In genomic region chr2:240999001-240999791, GRCh38 we compare ENCODE assay signal across 8 cellular contexts. TPM values are rescaled to one million over a fixed set of nuclear protein-coding genes. Genes with fewer than 3 reads are reported as not detected.
A peak's percentile ranks its signal among the peaks of the same experiment; 100 is the strongest.
DNase-seq lines count a peak whose midpoint lies in the region; ATAC-seq and TF ChIP-seq lines count a peak whose summit lies in the region.

No MANE protein-coding gene starts in this region.

- DNase-seq in GM23338 (ENCODE audit: low spot score), result peak; percentile 53
- DNase-seq in activated naive CD8-positive, alpha-beta T cell treated with anti-CD3 and anti-CD28 coated beads for 36 hours, result no peak
- no peak for DNase-seq in iPS DF 6.9 (ENCODE audit: low read depth, low spot score)
- no peak for DNase-seq in skeletal muscle cell (ENCODE audit: low read depth)
- DNase-seq in NCI-H2196 treated with DMSO at 0.1 percent for 48 hours (lab: John Stamatoyannopoulos, UW; ENCODE audit: unreplicated experiment), result no peak
- no peak for DNase-seq in stimulated activated CD4-positive, alpha-beta T cell treated with anti-CD3 and anti-CD28 coated beads, Interleukin-1b, Interleukin-23, amount 100 ng/mL, for 48 hours

- H3K27me3 ChIP-seq in GM23338 (ENCODE audit: insufficient read depth) (peaks cover 18% of the 10 kb centered on the region), iPS DF 6.9 (ENCODE audit: control insufficient read depth, insufficient read depth, low read length) (peaks cover 6% of the 10 kb centered on the region; the same call in 1 of the 2 replicates)

- no CpG with 5 or more reads among the region's 70 CpGs for WGBS in iPS DF 6.9 (ENCODE audit: insufficient coverage, insufficient read length)

- no peaks in the 10 kb centered on the region for H3K79me2 ChIP-seq in GM23338 (replicated peaks; ENCODE audit: insufficient read depth)

- peaks cover 4% of the 10 kb centered on the region; the same call in 1 of the 3 replicates for H3K4me1 Mint-ChIP-seq in GM23338
- H3K4me1 Mint-ChIP-seq in activated naive CD8-positive, alpha-beta T cell treated with anti-CD3 and anti-CD28 coated beads for 36 hours, result peaks cover 16% of the 10 kb centered on the region

- H3K27ac ChIP-seq in GM23338 (ENCODE audit: low read depth) (no peak overlapping the region), iPS DF 6.9 (ENCODE audit: low read length) (no peak overlapping the region)

- H4K20me1 ChIP-seq in GM23338 (replicated peaks; ENCODE audit: insufficient read depth), result no peaks in the 10 kb centered on the region; the same call in 1 of the 2 replicates

- H3K36me3 ChIP-seq in GM23338 (ENCODE audit: insufficient read depth) (no peaks in the 10 kb centered on the region), iPS DF 6.9 (ENCODE audit: control insufficient read depth, insufficient read depth, low read length) (no peaks in the 10 kb centered on the region; the same call in 1 of the 2 replicates)

- H2AFZ ChIP-seq in GM23338, result no peak overlapping the region

- no peak overlapping the region for H3K27ac Mint-ChIP-seq in GM23338
- H3K27ac Mint-ChIP-seq in activated naive CD8-positive, alpha-beta T cell treated with anti-CD3 and anti-CD28 coated beads for 36 hours, result no peak overlapping the region

- H3F3A ChIP-seq in GM23338 (replicated peaks; ENCODE audit: low read depth), result no peaks in the 10 kb centered on the region

- H3K4me3 ChIP-seq in GM23338 (peak overlapping the region; percentile 62), iPS DF 6.9 (ENCODE audit: low read length) (peak overlapping the region; percentile 76; the same call in 1 of the 2 replicates), skeletal muscle cell (ENCODE audit: low read depth, low read length) (peak overlapping the region; percentile 58)

- peaks cover 21% of the 10 kb centered on the region for H3K27me3 Mint-ChIP-seq in GM23338 (ENCODE audit: insufficient read depth, low read depth, poor library complexity)
- H3K27me3 Mint-ChIP-seq in activated naive CD8-positive, alpha-beta T cell treated with anti-CD3 and anti-CD28 coated beads for 36 hours, result peaks cover 8% of the 10 kb centered on the region

- peaks cover 10% of the 10 kb centered on the region for H3K9me3 Mint-ChIP-seq in GM23338
- H3K9me3 Mint-ChIP-seq in activated naive CD8-positive, alpha-beta T cell treated with anti-CD3 and anti-CD28 coated beads for 36 hours, result peaks cover 7% of the 10 kb centered on the region

- peaks cover 8% of the 10 kb centered on the region for H3K36me3 Mint-ChIP-seq in GM23338 (ENCODE audit: low read depth)
- H3K36me3 Mint-ChIP-seq in activated naive CD8-positive, alpha-beta T cell treated with anti-CD3 and anti-CD28 coated beads for 36 hours, result peaks cover 12% of the 10 kb centered on the region

- H3K4me3 Mint-ChIP-seq in GM23338, result peak overlapping the region; percentile 64
- H3K4me3 Mint-ChIP-seq in activated naive CD8-positive, alpha-beta T cell treated with anti-CD3 and anti-CD28 coated beads for 36 hours, result peak overlapping the region; percentile 55

- no peaks in the 10 kb centered on the region for H3K9me2 ChIP-seq in GM23338 (ENCODE audit: insufficient read depth)

- H3K4me1 ChIP-seq in GM23338 (ENCODE audit: insufficient read depth), result no peaks in the 10 kb centered on the region
- H3K4me1 ChIP-seq in iPS DF 6.9 (ENCODE audit: control insufficient read depth, insufficient read depth, low read length), result peaks cover 5% of the 10 kb centered on the region; the same call in 1 of the 2 replicates

- peak; percentile 2 for ATAC-seq in GM23338
- no peak for ATAC-seq in GM21723 (IDR thresholded peaks at IDR 0.05; ENCODE audit: unreplicated experiment)
- no peak for ATAC-seq in HG02840 (IDR thresholded peaks at IDR 0.05; ENCODE audit: low FRiP score, unreplicated experiment)

- no peak for TF ChIP-seq CTCF in GM23338 (conservative IDR thresholded peaks at IDR 0.05; ENCODE audit: low read depth in 2 of 2)

- no peaks in the 10 kb centered on the region for H3K9me3 ChIP-seq in iPS DF 6.9 (ENCODE audit: control insufficient read depth, insufficient read depth, low read length)

- peak overlapping the region; percentile 81 for H3K4me2 ChIP-seq in GM23338

TF ChIP-seq in GM23338, 12 proteins besides CTCF, POLR2A, EP300 and RAD21 (continues in another document):
- TF ChIP-seq JUNB (IDR thresholded peaks at IDR 0.05; ENCODE audit: unreplicated experiment), result no peak
- TF ChIP-seq ZNF331 (CRISPR knock-in tag; IDR thresholded peaks at IDR 0.05; ENCODE audit: low read depth), result no peak
- TF ChIP-seq ZNF114 (CRISPR knock-in tag; IDR thresholded peaks at IDR 0.05), result no peak
- no peak for TF ChIP-seq POLR2AphosphoS5 (IDR thresholded peaks at IDR 0.05; ENCODE audit: low read depth)
- TF ChIP-seq NANOG (IDR thresholded peaks at IDR 0.05; ENCODE audit: borderline replicate concordance), result no peak
- TF ChIP-seq CREB1 (CRISPR knock-in tag; IDR thresholded peaks at IDR 0.05; ENCODE audit: low read depth), result no peak
- no peak for TF ChIP-seq ZNF462 (CRISPR knock-in tag; IDR thresholded peaks at IDR 0.05)
- TF ChIP-seq EZH2 (IDR thresholded peaks at IDR 0.05; ENCODE audit: low read depth, unreplicated experiment), result no peak

RNA-seq across cellular contexts. Expression of gene SNED1, which starts 0.8 kb away (rescaled TPM):
- total RNA-seq in GM23338 (2014; rRNA removed; shearing (Covaris generic)), result 1.1 and 2.8 TPM in 2 replicates
- polyA plus RNA-seq in GM23338 (2016; fragmentation: Nextera tagmentation; extraction: Ambion mirVana), result 1.3 and 1.5 TPM in 2 replicates
- total RNA-seq in activated naive CD8-positive, alpha-beta T cell treated with anti-CD3 and anti-CD28 coated beads for 36 hours, result 1 to 10 TPM in 1 of 2 experiments, under 1 TPM in 1; 0.91 to 1.0 TPM
